ENCODE assay signal across 8 cellular contexts in genomic region chr14:73457050-73457934, GRCh38. TPM values are rescaled to one million over a fixed set of nuclear protein-coding genes. Genes with fewer than 3 reads are reported as not detected.
DNase-seq lines count a peak whose midpoint lies in the region; ATAC-seq and TF ChIP-seq lines count a peak whose summit lies in the region.

No MANE protein-coding gene starts in this region.

- H3K4me3 ChIP-seq in choroid plexus epithelial cell (ENCODE audit: low read depth, low read length): peak overlapping the region; percentile 88

- peak; percentile 33 for DNase-seq in AG08395 (ENCODE audit: low spot score)
- DNase-seq in SW480 (ENCODE audit: low spot score): peak; percentile 74
- peak; percentile 35 for DNase-seq in choroid plexus epithelial cell (ENCODE audit: low read depth)
- DNase-seq in left kidney (ENCODE audit: low read depth, low spot score): peak; percentile 68
- DNase-seq in stimulated activated naive CD8-positive, alpha-beta T cell treated with anti-CD3 and anti-CD28 coated beads, Interleukin-15, Interleukin-2, amounts not matched to agents 100 U/mL and 50 U/mL, for 24 hours: peak; percentile 33
- no peak for DNase-seq in GDM1 (lab: John Stamatoyannopoulos, UW)
- no peak for DNase-seq in mucosa of gallbladder (ENCODE audit: low spot score)

- ATAC-seq in GM21717 (IDR thresholded peaks at IDR 0.05; ENCODE audit: unreplicated experiment): peak; percentile 5
- ATAC-seq in stimulated activated naive CD8-positive, alpha-beta T cell treated with anti-CD3 and anti-CD28 coated beads, Interleukin-15, Interleukin-2, amounts not matched to agents 100 U/mL and 50 U/mL, for 24 hours: no peak

- TF ChIP-seq CTCF in choroid plexus epithelial cell (conservative IDR thresholded peaks at IDR 0.05; ENCODE audit: low read depth, low read length): no peak

RNA-seq across cellular contexts. Expression of gene NUMB, which starts 1.1 kb away (rescaled TPM):
- total RNA-seq in mucosa of gallbladder: 117 TPM

RNA-seq across cellular contexts. Expression of gene RIOX1, which starts 33.4 kb away (rescaled TPM):
- 15.3 TPM for total RNA-seq in mucosa of gallbladder

Comparison
In these comparisons a context has a peak if more than half of its experiments do, and no peak if none do; other contexts are left out.
1. DNase-seq: peak in AG08395 (single experiment), SW480 (single experiment), choroid plexus epithelial cell (single experiment), left kidney (single experiment) and stimulated activated naive CD8-positive, alpha-beta T cell treated with anti-CD3 and anti-CD28 coated beads, Interleukin-15, Interleukin-2, amounts not matched to agents 100 U/mL and 50 U/mL, for 24 hours (single experiment); none in GDM1 (single experiment) and mucosa of gallbladder (single experiment).